Comparison of ENCODE assay signal across 12 cellular contexts in the genomic region with DNA sequence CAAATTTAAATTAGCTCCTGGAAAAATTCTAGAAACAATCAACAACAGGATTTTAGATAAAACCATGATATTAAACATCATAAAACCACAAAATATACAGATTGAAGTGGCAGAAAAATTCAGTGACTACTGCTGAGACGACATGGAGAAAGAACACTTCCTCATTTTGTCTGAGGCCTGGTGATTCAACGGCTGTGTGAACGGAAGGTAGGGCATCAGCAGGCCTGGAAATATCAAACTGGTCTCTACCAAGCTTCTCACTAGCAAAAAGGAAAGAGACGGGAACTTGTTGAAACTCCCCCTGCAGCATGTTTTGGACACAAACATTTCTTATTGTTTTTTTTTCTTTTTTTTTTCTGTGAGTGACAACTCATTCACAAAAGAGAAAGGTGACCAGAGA. TPM values are rescaled to one million over a fixed set of nuclear protein-coding genes. Genes with fewer than 3 reads are reported as not detected.
DNase-seq lines count a peak whose midpoint lies in the region; ATAC-seq lines count a peak whose summit lies in the region.
"Had no signal": no experiment of that assay in that cellular context is flagged by ENCODE, and none has a peak within 500 bp of the region (broad histone marks: within the 10 kb centered on the region; RNA-seq: fewer than 3 reads in every experiment).

No MANE protein-coding gene starts in this region.

- no peak overlapping the region for H3K4me3 ChIP-seq in mesendoderm (ENCODE audit: low read length)
- H3K4me3 ChIP-seq: SJCRH30 had no signal

- no peak overlapping the region for H3K4ac ChIP-seq in mesendoderm (ENCODE audit: low read depth, low read length)

- CTCF ChIA-PET in T-cell (lab: Charles Lee): interaction anchor here in 1 of 2 donors (1.6 to 1.9 kb wide), 2 partner anchors 11 to 20 kb away, joined by 7 to 9 read pairs; no protein-coding TSS in a partner anchor

- peaks cover 1 to 4% of the 10 kb centered on the region in 2 donors for H3K27me3 Mint-ChIP-seq in T-cell

- H3K79me1 ChIP-seq in mesendoderm (ENCODE audit: low read length): no peaks in the 10 kb centered on the region

- no peaks in the 10 kb centered on the region for H3K27me3 ChIP-seq in mesendoderm (ENCODE audit: insufficient read depth, low read length, poor library complexity)
- H3K27me3 ChIP-seq: SJCRH30 had no signal

- H2BK120ac ChIP-seq in mesendoderm (ENCODE audit: low read depth, low read length): no peak overlapping the region

- WGBS in mesendoderm (ENCODE audit: extremely low coverage, insufficient coverage, low lambda C conversion rate): no CpG with 5 or more reads among the region's 4 CpGs

- POLR2A ChIA-PET in T-cell (lab: Charles Lee): no interaction called here

- H4K5ac ChIP-seq in mesendoderm (ENCODE audit: low read length): no peak overlapping the region

- H3K23ac ChIP-seq in mesendoderm (ENCODE audit: low read length): no peak overlapping the region

- no peaks in the 10 kb centered on the region for H3K36me3 Mint-ChIP-seq in T-cell
- H3K36me3 Mint-ChIP-seq: activated CD4-positive, alpha-beta memory T cell treated with anti-CD3 and anti-CD28 coated beads for 36 hours had no signal

- H3K56ac ChIP-seq in mesendoderm (ENCODE audit: low read length): no peak overlapping the region

- no peaks in the 10 kb centered on the region for H3K79me2 ChIP-seq in mesendoderm (ENCODE audit: control insufficient read depth, insufficient read depth, low read length)

- no peak overlapping the region for H4K8ac ChIP-seq in mesendoderm (ENCODE audit: low read depth, low read length)

- no peak overlapping the region for H3K9ac ChIP-seq in mesendoderm (ENCODE audit: low read length)

- H3K4me1 Mint-ChIP-seq in T-cell: no peaks in the 10 kb centered on the region

- no peak overlapping the region for H3K4me2 ChIP-seq in mesendoderm (ENCODE audit: low read length)

- H3K4me3 Mint-ChIP-seq in T-cell: no peak overlapping the region
- H3K4me3 Mint-ChIP-seq: activated CD4-positive, alpha-beta memory T cell treated with anti-CD3 and anti-CD28 coated beads for 36 hours had no signal

- intact Hi-C loops in posterior vena cava (cut with DNase I): loop anchor here in 1 of 2 donors (5.0 kb wide), 1 partner anchor 433 kb away; no protein-coding TSS in a partner anchor

- DNase-seq in NOMO-1 treated with dmso at 0.1 percent for 144 hours (lab: John Stamatoyannopoulos, UW; ENCODE audit: unreplicated experiment) (peak; percentile 84), mesendoderm (peak; percentile 25), T-cell (no peak), posterior vena cava (ENCODE audit: low spot score) (no peak), NCI-H524 (lab: John Stamatoyannopoulos, UW) (no peak), caudate nucleus (lab: John Stamatoyannopoulos, UW) (no peak)
- DNase-seq: activated CD4-positive, alpha-beta memory T cell treated with anti-CD3 and anti-CD28 coated beads for 36 hours; NCI-H2171 treated with DMSO at 0.1 percent for 48 hours; retina; SJCRH30 had no signal

- no peak overlapping the region for H2BK15ac ChIP-seq in mesendoderm (replicated peaks; ENCODE audit: low read depth)

- H3K4me1 ChIP-seq in mesendoderm (ENCODE audit: control insufficient read depth, low read depth, low read length): no peaks in the 10 kb centered on the region
- H3K4me1 ChIP-seq: SJCRH30 had no signal

- no peak overlapping the region for H2AK5ac ChIP-seq in mesendoderm (ENCODE audit: low read length)

- H3K9me3 Mint-ChIP-seq in T-cell: no peaks in the 10 kb centered on the region
- H3K9me3 Mint-ChIP-seq: activated CD4-positive, alpha-beta memory T cell treated with anti-CD3 and anti-CD28 coated beads for 36 hours had no signal

- no peak overlapping the region for H3K27ac Mint-ChIP-seq in T-cell
- H3K27ac Mint-ChIP-seq: activated CD4-positive, alpha-beta memory T cell treated with anti-CD3 and anti-CD28 coated beads for 36 hours had no signal

- no peak overlapping the region for H2BK5ac ChIP-seq in mesendoderm (ENCODE audit: low read length)

- H3K27ac ChIP-seq in mesendoderm (ENCODE audit: low read depth, low read length) (no peak overlapping the region), caudate nucleus (ENCODE audit: low read depth, low read length) (no peak overlapping the region)
- H3K27ac ChIP-seq: SJCRH30 had no signal

- peak; percentile 68 for ATAC-seq in GM18867 (IDR thresholded peaks at IDR 0.05; ENCODE audit: unreplicated experiment)
- ATAC-seq in HG02588 (IDR thresholded peaks at IDR 0.05; ENCODE audit: unreplicated experiment): peak; percentile 60
- ATAC-seq in T-cell (replicated peaks in 1 of 4): no peak

- no peak overlapping the region for H3K18ac ChIP-seq in mesendoderm (ENCODE audit: low read length)

- no peaks in the 10 kb centered on the region for H3K36me3 ChIP-seq in mesendoderm (ENCODE audit: control insufficient read depth, insufficient read depth, low read length)
- H3K36me3 ChIP-seq: SJCRH30 had no signal

RNA-seq across cellular contexts. Expression of a gene that starts 58.0 kb away (rescaled TPM):
- polyA plus RNA-seq in mesendoderm (2013, experiment 1 of 2): 14.9 TPM
- 13.0 TPM for polyA plus RNA-seq in mesendoderm (2013, experiment 2 of 2)
- 10 to 100 TPM in 4 of 5 donors, 1 to 10 TPM in 1; 9.6 to 27.6 (median 15.8) TPM for total RNA-seq in T-cell
- total RNA-seq in posterior vena cava: 10 to 100 TPM; 32.0 to 41.2 TPM

Comparison
In these comparisons a context has a peak if more than half of its experiments do, and no peak if none do; other contexts are left out.
1. ATAC-seq: peak in GM18867 (single experiment) and HG02588 (single experiment); none in T-cell (0 of 4).
2. DNase-seq: peak in NOMO-1 treated with dmso at 0.1 percent for 144 hours (single experiment) and mesendoderm (single experiment); none in T-cell (0 of 34), posterior vena cava (single experiment), NCI-H524 (0 of 2) and caudate nucleus (0 of 61).